8 cellular contexts compared by ENCODE assay signal in the genomic region with DNA sequence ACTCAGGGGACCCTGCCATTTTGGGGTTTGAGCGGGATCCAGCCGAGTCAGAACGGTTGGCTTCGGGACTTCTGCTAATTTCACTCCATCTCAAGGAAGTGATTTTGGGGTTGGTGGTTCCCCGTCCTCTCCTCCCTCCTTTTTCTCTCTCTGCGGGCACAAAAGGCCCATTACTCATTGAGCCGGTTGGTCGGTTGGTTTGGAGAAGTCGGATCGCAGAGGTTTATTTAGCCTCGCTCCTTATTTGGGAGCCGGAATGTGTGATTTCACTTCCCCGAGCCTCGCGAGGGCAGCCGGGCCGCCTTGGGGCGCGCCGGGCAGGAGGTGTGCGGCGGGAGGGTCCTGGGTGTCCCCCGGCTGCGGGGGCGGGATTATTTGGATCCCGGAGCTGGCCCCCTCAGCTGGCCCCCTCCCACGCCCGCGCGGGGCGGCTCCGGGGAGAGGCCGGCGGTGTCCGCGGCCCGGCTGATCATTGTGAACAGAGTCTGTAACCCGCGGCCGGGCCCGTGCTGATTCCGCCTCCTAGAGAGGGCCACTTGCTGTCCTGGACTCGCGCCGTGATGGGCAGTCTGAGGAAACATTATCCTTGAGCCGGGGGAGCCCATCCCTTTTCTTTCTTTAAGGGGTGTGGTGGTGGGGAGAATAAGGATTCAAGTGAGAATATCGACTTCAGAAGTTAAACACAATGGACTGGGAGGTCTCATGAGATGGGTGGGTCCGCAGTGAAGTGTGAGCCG. TPM values are rescaled to one million over a fixed set of nuclear protein-coding genes. Genes with fewer than 3 reads are reported as not detected.
DNase-seq lines count a peak whose midpoint lies in the region; ATAC-seq and TF ChIP-seq lines count a peak whose summit lies in the region.

No MANE protein-coding gene starts in this region.

- H3K4me3 Mint-ChIP-seq in activated CD8-positive, alpha-beta T cell treated with anti-CD3 and anti-CD28 coated beads for 36 hours = peak overlapping the region; percentile 99

- no peaks in the 10 kb centered on the region for H3K36me3 ChIP-seq in testis (ENCODE audit: low read depth, missing control alignments)

- peaks cover 55% of the 10 kb centered on the region for H3K4me1 Mint-ChIP-seq in activated CD8-positive, alpha-beta T cell treated with anti-CD3 and anti-CD28 coated beads for 36 hours (ENCODE audit: low read depth)

- CTCF ChIA-PET in activated CD8-positive, alpha-beta T cell treated with anti-CD3 and anti-CD28 coated beads for 36 hours (lab: Charles Lee) = interaction anchor here (1.0 to 1.5 kb wide), 3 partner anchors 76 to 227 kb away, joined by 3 to 5 read pairs (median 3); no protein-coding TSS in a partner anchor

- TF ChIP-seq CTCF in activated CD8-positive, alpha-beta T cell treated with anti-CD3 and anti-CD28 coated beads for 36 hours (IDR thresholded peaks at IDR 0.05) = no peak
- no peak for TF ChIP-seq CTCF in testis (IDR thresholded peaks at IDR 0.05)

- WGBS in testis, 2 donors = 0% methylated on average over 27 to 46 of the region's 49 CpGs

- intact Hi-C loops in activated CD8-positive, alpha-beta T cell treated with anti-CD3 and anti-CD28 coated beads for 36 hours (cut with micrococcal nuclease) = no loop called here
- intact Hi-C loops in testis (cut with DNase I; ENCODE audit: low total_unique reads) = no loop called here

- POLR2A ChIA-PET in activated CD8-positive, alpha-beta T cell treated with anti-CD3 and anti-CD28 coated beads for 36 hours (lab: Charles Lee) = interaction anchor here (1.2 kb wide), 1 partner anchor 51 kb away, joined by 3 read pairs; a partner anchor contains a TSS

- H3K4me3 ChIP-seq in testis = peak overlapping the region; percentile 74 to 92

- peak overlapping the region; percentile 99 for H3K27ac Mint-ChIP-seq in activated CD8-positive, alpha-beta T cell treated with anti-CD3 and anti-CD28 coated beads for 36 hours

- H3K27ac ChIP-seq in epithelial cell of prostate (peak overlapping the region; percentile 83), testis (peak overlapping the region; percentile 68 to 95)

- no peak for TF ChIP-seq POLR2A in testis (IDR thresholded peaks at IDR 0.05)

- no peaks in the 10 kb centered on the region for H3K27me3 ChIP-seq in testis

- H3K27me3 Mint-ChIP-seq in activated CD8-positive, alpha-beta T cell treated with anti-CD3 and anti-CD28 coated beads for 36 hours = no peaks in the 10 kb centered on the region

- no peaks in the 10 kb centered on the region for H3K9me3 ChIP-seq in testis

- peaks cover 38% of the 10 kb centered on the region for H3K4me1 ChIP-seq in testis

- ATAC-seq in GM21529 (IDR thresholded peaks at IDR 0.05; ENCODE audit: unreplicated experiment) = peak; percentile 20
- ATAC-seq in activated CD8-positive, alpha-beta T cell treated with anti-CD3 and anti-CD28 coated beads for 36 hours = peak; percentile 46

- no peaks in the 10 kb centered on the region for H3K9me3 Mint-ChIP-seq in activated CD8-positive, alpha-beta T cell treated with anti-CD3 and anti-CD28 coated beads for 36 hours

- DNase-seq in COLO829 (ENCODE audit: low spot score) (peak; percentile 56), NAMALWA (ENCODE audit: low spot score) (peak; percentile 47), epithelial cell of prostate (ENCODE audit: low read depth, low spot score) (peak; percentile 36), mucosa of gallbladder (ENCODE audit: low spot score) (peak; percentile 42), testis (peak; percentile 65), NCI-H510A (lab: John Stamatoyannopoulos, UW) (no peak)
- DNase-seq in activated CD8-positive, alpha-beta T cell treated with anti-CD3 and anti-CD28 coated beads for 36 hours = peak; percentile 72

- peaks cover 3% of the 10 kb centered on the region for H3K36me3 Mint-ChIP-seq in activated CD8-positive, alpha-beta T cell treated with anti-CD3 and anti-CD28 coated beads for 36 hours (ENCODE audit: low read depth)

RNA-seq across cellular contexts. Expression of a gene that starts 1.2 kb away (rescaled TPM):
- 10 to 100 TPM; 50.4 to 51.4 TPM for total RNA-seq in activated CD8-positive, alpha-beta T cell treated with anti-CD3 and anti-CD28 coated beads for 36 hours
- 168 TPM for total RNA-seq in mucosa of gallbladder
- 10 to 100 TPM; 66.3 to 69.1 TPM for total RNA-seq in testis
- 76.5 TPM for polyA plus RNA-seq in testis (ENCODE audit: insufficient read depth, low read depth, low replicate concordance)

RNA-seq across cellular contexts. Expression of a gene that starts 50.6 kb away (rescaled TPM):
- total RNA-seq in activated CD8-positive, alpha-beta T cell treated with anti-CD3 and anti-CD28 coated beads for 36 hours = 1 to 10 TPM; 4.7 to 4.9 TPM
- total RNA-seq in mucosa of gallbladder = 17.6 TPM
- total RNA-seq in testis = 10 to 100 TPM; 36.4 to 40.6 TPM
- polyA plus RNA-seq in testis (ENCODE audit: insufficient read depth, low read depth, low replicate concordance) = 143 TPM
